18 cellular contexts compared by ENCODE assay signal in the genomic region with DNA sequence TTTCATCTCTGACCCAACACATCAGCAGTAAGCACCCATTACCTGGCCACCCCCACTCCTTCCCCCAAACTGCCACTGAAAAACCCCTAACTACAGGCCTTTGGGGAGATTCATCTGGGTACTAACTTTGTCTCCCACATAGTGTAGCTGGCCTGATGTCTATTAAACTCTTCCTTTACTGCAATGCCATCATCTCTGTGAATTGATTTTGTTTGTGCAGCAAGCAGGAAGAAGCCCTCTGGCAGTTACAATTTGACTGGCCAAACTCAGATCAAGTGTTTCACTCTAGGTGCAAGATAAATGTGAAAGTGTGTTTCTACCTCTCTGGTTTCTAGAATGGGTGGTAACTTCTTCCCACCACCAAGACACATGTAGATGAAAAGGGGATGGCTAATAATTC. TPM values are rescaled to one million over a fixed set of nuclear protein-coding genes. Genes with fewer than 3 reads are reported as not detected.
DNase-seq lines count a peak whose midpoint lies in the region; ATAC-seq and TF ChIP-seq lines count a peak whose summit lies in the region.
"Had no signal": no experiment of that assay in that cellular context is flagged by ENCODE, and none has a peak within 500 bp of the region (broad histone marks: within the 10 kb centered on the region; RNA-seq: fewer than 3 reads in every experiment).

No MANE protein-coding gene starts in this region.

- no peaks in the 10 kb centered on the region for H3K36me3 ChIP-seq in neural progenitor cell

- H4K20me1 ChIP-seq in neural progenitor cell (ENCODE audit: low read depth): no peaks in the 10 kb centered on the region

- H3K4me3 Mint-ChIP-seq in endothelial cell (ENCODE audit: unreplicated experiment) (no peak overlapping the region), neural progenitor cell (no peak overlapping the region)
- no peak overlapping the region for H3K4me3 Mint-ChIP-seq in naive thymus-derived CD8-positive, alpha-beta T cell
- H3K4me3 Mint-ChIP-seq: activated CD4-positive, alpha-beta T cell treated with anti-CD3 and anti-CD28 coated beads, Interleukin-2, amount 10 ng/mL, durations not matched to agents 24 days and 14 days; activated naive CD4-positive, alpha-beta T cell treated with anti-CD3 and anti-CD28 coated beads, Interleukin-2, amount 50 U/mL, for 24 hours; naive B cell had no signal

- H3K9me3 ChIP-seq in neural progenitor cell (ENCODE audit: low read depth): no peaks in the 10 kb centered on the region

- peak; percentile 65 for ATAC-seq in GM18870 (IDR thresholded peaks at IDR 0.05; ENCODE audit: unreplicated experiment)
- ATAC-seq in GM21529 (IDR thresholded peaks at IDR 0.05; ENCODE audit: unreplicated experiment): peak; percentile 66
- ATAC-seq in HG03103 (IDR thresholded peaks at IDR 0.05; ENCODE audit: low read depth, unreplicated experiment): peak; percentile 50
- no peak for ATAC-seq in naive thymus-derived CD8-positive, alpha-beta T cell

- no peaks in the 10 kb centered on the region for H3F3A ChIP-seq in neural progenitor cell (ENCODE audit: low read depth)

- H2AFZ ChIP-seq in neural progenitor cell (replicated peaks): no peak overlapping the region

- no peak overlapping the region for H3K4me2 ChIP-seq in neural progenitor cell

- no peak for DNase-seq in endothelial cell (ENCODE audit: low spot score)
- DNase-seq in naive thymus-derived CD8-positive, alpha-beta T cell: no peak
- DNase-seq in NCI-H2107 treated with DMSO at 0.1 percent for 48 hours (lab: John Stamatoyannopoulos, UW; ENCODE audit: unreplicated experiment): no peak
- no peak for DNase-seq in dermis blood vessel endothelial cell
- no peak for DNase-seq in neural progenitor cell (ENCODE audit: low spot score)
- DNase-seq: activated CD4-positive, alpha-beta T cell treated with anti-CD3 and anti-CD28 coated beads, Interleukin-2, amount 10 ng/mL, durations not matched to agents 24 days and 14 days; cerebellar nuclear complex; islet precursor cell; naive B cell; NCI-H774 had no signal

- H3K27me3 ChIP-seq in neural progenitor cell: no peaks in the 10 kb centered on the region

- peak overlapping the region; percentile 27 for H3K27ac Mint-ChIP-seq in endothelial cell (ENCODE audit: unreplicated experiment)
- H3K27ac Mint-ChIP-seq in naive thymus-derived CD8-positive, alpha-beta T cell: no peak overlapping the region
- H3K27ac Mint-ChIP-seq in neural progenitor cell: no peak overlapping the region
- H3K27ac Mint-ChIP-seq: activated CD4-positive, alpha-beta T cell treated with anti-CD3 and anti-CD28 coated beads, Interleukin-2, amount 10 ng/mL, durations not matched to agents 24 days and 14 days; activated naive CD4-positive, alpha-beta T cell treated with anti-CD3 and anti-CD28 coated beads, Interleukin-2, amount 50 U/mL, for 24 hours; naive B cell had no signal

- no peaks in the 10 kb centered on the region for H3K4me1 ChIP-seq in neural progenitor cell

- TF ChIP-seq CTCF in endothelial cell (IDR thresholded peaks at IDR 0.05; ENCODE audit: unreplicated experiment) (no peak), neural progenitor cell (IDR thresholded peaks at IDR 0.05) (no peak)

- no peak overlapping the region for H3K9ac ChIP-seq in neural progenitor cell

- H3K9me3 Mint-ChIP-seq in endothelial cell (ENCODE audit: unreplicated experiment) (no peaks in the 10 kb centered on the region), neural progenitor cell (no peaks in the 10 kb centered on the region)
- no peaks in the 10 kb centered on the region for H3K9me3 Mint-ChIP-seq in naive thymus-derived CD8-positive, alpha-beta T cell
- H3K9me3 Mint-ChIP-seq: activated CD4-positive, alpha-beta T cell treated with anti-CD3 and anti-CD28 coated beads, Interleukin-2, amount 10 ng/mL, durations not matched to agents 24 days and 14 days; activated naive CD4-positive, alpha-beta T cell treated with anti-CD3 and anti-CD28 coated beads, Interleukin-2, amount 50 U/mL, for 24 hours had no signal

- H3K36me3 Mint-ChIP-seq in endothelial cell (ENCODE audit: low read depth, unreplicated experiment) (no peaks in the 10 kb centered on the region), neural progenitor cell (no peaks in the 10 kb centered on the region)
- no peaks in the 10 kb centered on the region for H3K36me3 Mint-ChIP-seq in naive thymus-derived CD8-positive, alpha-beta T cell
- H3K36me3 Mint-ChIP-seq: activated naive CD4-positive, alpha-beta T cell treated with anti-CD3 and anti-CD28 coated beads, Interleukin-2, amount 50 U/mL, for 24 hours; naive B cell had no signal

- H3K27ac ChIP-seq in neural progenitor cell: no peak overlapping the region
- H3K27ac ChIP-seq: HL-60, skin epidermis had no signal

- H3K27me3 Mint-ChIP-seq in endothelial cell (ENCODE audit: unreplicated experiment) (peaks cover 3% of the 10 kb centered on the region), neural progenitor cell (ENCODE audit: insufficient read depth, low read depth) (no peaks in the 10 kb centered on the region)
- peaks cover 19 to 53% (median 23%) of the 10 kb centered on the region in 5 donors for H3K27me3 Mint-ChIP-seq in naive thymus-derived CD8-positive, alpha-beta T cell

- POLR2A ChIA-PET in naive thymus-derived CD8-positive, alpha-beta T cell (lab: Charles Lee): no interaction called here

- no peaks in the 10 kb centered on the region for H3K79me2 ChIP-seq in neural progenitor cell (ENCODE audit: low read depth)

- H3K4me1 Mint-ChIP-seq in endothelial cell (ENCODE audit: unreplicated experiment) (peaks cover 30% of the 10 kb centered on the region), neural progenitor cell (peaks cover 4% of the 10 kb centered on the region)
- H3K4me1 Mint-ChIP-seq in naive thymus-derived CD8-positive, alpha-beta T cell: no peaks in the 10 kb centered on the region
- H3K4me1 Mint-ChIP-seq: activated naive CD4-positive, alpha-beta T cell treated with anti-CD3 and anti-CD28 coated beads, Interleukin-2, amount 50 U/mL, for 24 hours; naive B cell had no signal

- H3K4me3 ChIP-seq in neural progenitor cell: no peak overlapping the region
- H3K4me3 ChIP-seq: skin epidermis had no signal

RNA-seq across cellular contexts. Expression of gene OR5K4, which starts 26.7 kb away (rescaled TPM):
- total RNA-seq in endothelial cell (ENCODE audit: unreplicated experiment) (not detected), dermis blood vessel endothelial cell (not detected in 2 replicates), neural progenitor cell (ENCODE audit: low replicate concordance) (not detected in 2 replicates)
- total RNA-seq in naive thymus-derived CD8-positive, alpha-beta T cell: not detected
- not detected for polyA plus RNA-seq in naive thymus-derived CD8-positive, alpha-beta T cell
- total RNA-seq: activated CD4-positive, alpha-beta T cell treated with anti-CD3 and anti-CD28 coated beads, Interleukin-2, amount 10 ng/mL, durations not matched to agents 24 days and 14 days; fibroblast of lung; SK-MEL-5 had no signal
- polyA plus RNA-seq: fibroblast of lung had no signal

RNA-seq across cellular contexts. Expression of gene OR5H2, which starts 44.6 kb away (rescaled TPM):
- total RNA-seq in endothelial cell (ENCODE audit: unreplicated experiment) (not detected), dermis blood vessel endothelial cell (not detected in 2 replicates), neural progenitor cell (ENCODE audit: low replicate concordance) (not detected in 2 replicates)
- not detected for total RNA-seq in naive thymus-derived CD8-positive, alpha-beta T cell
- not detected for polyA plus RNA-seq in naive thymus-derived CD8-positive, alpha-beta T cell
- total RNA-seq: activated CD4-positive, alpha-beta T cell treated with anti-CD3 and anti-CD28 coated beads, Interleukin-2, amount 10 ng/mL, durations not matched to agents 24 days and 14 days; fibroblast of lung; SK-MEL-5 had no signal
- polyA plus RNA-seq: fibroblast of lung had no signal

Comparison
In these comparisons a context has a peak if more than half of its experiments do, and no peak if none do; other contexts are left out.
1. ATAC-seq: peak in GM18870 (single experiment), GM21529 (single experiment) and HG03103 (single experiment); none in naive thymus-derived CD8-positive, alpha-beta T cell (0 of 2).